ENCODE assay signal across 1 cellular context in genomic region chr2:143429932-143430331, GRCh38.
TF ChIP-seq lines count a peak whose summit lies in the region.

No MANE protein-coding gene starts in this region.

TF ChIP-seq in HEK293, 187 proteins besides CTCF, POLR2A, EP300 and RAD21 (continued from another document):
- TF ChIP-seq, protein P1, sequence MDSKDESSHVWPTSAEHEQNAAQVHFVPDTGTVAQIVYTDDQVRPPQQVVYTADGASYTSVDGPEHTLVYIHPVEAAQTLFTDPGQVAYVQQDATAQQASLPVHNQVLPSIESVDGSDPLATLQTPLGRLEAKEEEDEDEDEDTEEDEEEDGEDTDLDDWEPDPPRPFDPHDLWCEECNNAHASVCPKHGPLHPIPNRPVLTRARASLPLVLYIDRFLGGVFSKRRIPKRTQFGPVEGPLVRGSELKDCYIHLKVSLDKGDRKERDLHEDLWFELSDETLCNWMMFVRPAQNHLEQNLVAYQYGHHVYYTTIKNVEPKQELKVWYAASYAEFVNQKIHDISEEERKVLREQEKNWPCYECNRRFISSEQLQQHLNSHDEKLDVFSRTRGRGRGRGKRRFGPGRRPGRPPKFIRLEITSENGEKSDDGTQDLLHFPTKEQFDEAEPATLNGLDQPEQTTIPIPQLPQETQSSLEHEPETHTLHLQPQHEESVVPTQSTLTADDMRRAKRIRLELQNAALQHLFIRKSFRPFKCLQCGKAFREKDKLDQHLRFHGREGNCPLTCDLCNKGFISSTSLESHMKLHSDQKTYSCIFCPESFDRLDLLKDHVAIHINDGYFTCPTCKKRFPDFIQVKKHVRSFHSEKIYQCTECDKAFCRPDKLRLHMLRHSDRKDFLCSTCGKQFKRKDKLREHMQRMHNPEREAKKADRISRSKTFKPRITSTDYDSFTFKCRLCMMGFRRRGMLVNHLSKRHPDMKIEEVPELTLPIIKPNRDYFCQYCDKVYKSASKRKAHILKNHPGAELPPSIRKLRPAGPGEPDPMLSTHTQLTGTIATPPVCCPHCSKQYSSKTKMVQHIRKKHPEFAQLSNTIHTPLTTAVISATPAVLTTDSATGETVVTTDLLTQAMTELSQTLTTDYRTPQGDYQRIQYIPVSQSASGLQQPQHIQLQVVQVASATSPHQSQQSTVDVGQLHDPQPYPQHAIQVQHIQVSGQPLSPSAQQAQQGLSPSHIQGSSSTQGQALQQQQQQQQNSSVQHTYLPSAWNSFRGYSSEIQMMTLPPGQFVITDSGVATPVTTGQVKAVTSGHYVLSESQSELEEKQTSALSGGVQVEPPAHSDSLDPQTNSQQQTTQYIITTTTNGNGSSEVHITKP (tag by site-specific recombination; IDR thresholded peaks at IDR 0.05): no peak
- TF ChIP-seq, protein P2, sequence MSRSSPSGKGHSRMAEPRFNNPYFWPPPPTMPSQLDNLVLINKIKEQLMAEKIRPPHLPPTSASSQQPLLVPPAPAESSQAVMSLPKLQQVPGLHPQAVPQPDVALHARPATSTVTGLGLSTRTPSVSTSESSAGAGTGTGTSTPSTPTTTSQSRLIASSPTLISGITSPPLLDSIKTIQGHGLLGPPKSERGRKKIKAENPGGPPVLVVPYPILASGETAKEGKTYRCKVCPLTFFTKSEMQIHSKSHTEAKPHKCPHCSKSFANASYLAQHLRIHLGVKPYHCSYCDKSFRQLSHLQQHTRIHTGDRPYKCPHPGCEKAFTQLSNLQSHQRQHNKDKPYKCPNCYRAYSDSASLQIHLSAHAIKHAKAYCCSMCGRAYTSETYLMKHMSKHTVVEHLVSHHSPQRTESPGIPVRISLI (tag by site-specific recombination; IDR thresholded peaks at IDR 0.05): peak; percentile 82
- TF ChIP-seq ZNF776 (tag by site-specific recombination; IDR thresholded peaks at IDR 0.05; ENCODE audit: borderline replicate concordance) (no peak), ZSCAN23 (tag by site-specific recombination; IDR thresholded peaks at IDR 0.05) (no peak), OVOL3 (tag by site-specific recombination; IDR thresholded peaks at IDR 0.05) (peak; percentile 40; the same call in 1 of the 2 replicates), ZNF626 (tag by site-specific recombination; IDR thresholded peaks at IDR 0.05) (no peak), ZNF624 (tag by site-specific recombination; IDR thresholded peaks at IDR 0.05) (no peak), MZF1 (tag by site-specific recombination; IDR thresholded peaks at IDR 0.05; ENCODE audit: borderline replicate concordance) (peak; percentile 76), ZNF629 (tag by site-specific recombination; IDR thresholded peaks at IDR 0.05) (0 out of 2 replicates have a peak, but pooled peaks have one; percentile 22), ZIC2 (tag by site-specific recombination; IDR thresholded peaks at IDR 0.05) (no peak), ZNF580 (tag by site-specific recombination; IDR thresholded peaks at IDR 0.05) (0 out of 2 replicates have a peak, but pooled peaks have one; percentile 37), ZEB2 (tag by site-specific recombination; IDR thresholded peaks at IDR 0.05) (0 out of 2 replicates have a peak, but pooled peaks have one; percentile 16), WT1 (tag by site-specific recombination; IDR thresholded peaks at IDR 0.05) (peak; percentile 65), FEZF1 (tag by site-specific recombination; IDR thresholded peaks at IDR 0.05) (peak; percentile 52), ZNF366 (tag by site-specific recombination; conservative IDR thresholded peaks at IDR 0.05) (peak; percentile 55), TCF7L2 (IDR thresholded peaks at IDR 0.05; ENCODE audit: borderline replicate concordance, low read depth, low read length) (no peak), GLIS1 (tag by site-specific recombination; IDR thresholded peaks at IDR 0.05) (0 out of 2 replicates have a peak, but pooled peaks have one; percentile 11)
